10 cellular contexts compared by ENCODE assay signal in genomic region chr7:112453505-112454171, GRCh38. TPM values are rescaled to one million over a fixed set of nuclear protein-coding genes. Genes with fewer than 3 reads are reported as not detected.
DNase-seq lines count a peak whose midpoint lies in the region; ATAC-seq and TF ChIP-seq lines count a peak whose summit lies in the region.
"Had no signal": no experiment of that assay in that cellular context is flagged by ENCODE, and none has a peak within 500 bp of the region (broad histone marks: within the 10 kb centered on the region; RNA-seq: fewer than 3 reads in every experiment).

No MANE protein-coding gene starts in this region.

- intact Hi-C loops in CD8-positive, alpha-beta T cell (cut with DNase I, micrococcal nuclease): loop anchor here in 1 of 2 experiments (2.0 to 5.0 kb wide), 2 partner anchors 487 to 891 kb away; partner anchors contain the start of gene IMMP2L
- intact Hi-C loops in CD4-positive, alpha-beta memory T cell (cut with micrococcal nuclease): no loop called here

- H3K4me3 ChIP-seq in CD8-positive, alpha-beta T cell (ENCODE audit: low read depth, low read length): no peak overlapping the region
- H3K4me3 ChIP-seq in OCI-LY1 (ENCODE audit: low read depth, low read length, poor library complexity, severe bottlenecking): no peak overlapping the region
- H3K4me3 ChIP-seq in CD4-positive, alpha-beta memory T cell (ENCODE audit: low read length in 2 of 2): no peak overlapping the region

- no peak overlapping the region for H3K9ac ChIP-seq in OCI-LY1 (ENCODE audit: low read length)

- H3K9me2 ChIP-seq in OCI-LY1 (ENCODE audit: low read depth, low read length): no peaks in the 10 kb centered on the region

- POLR2A ChIA-PET in CD8-positive, alpha-beta T cell (lab: Charles Lee): no interaction called here
- POLR2A ChIA-PET in CD4-positive, alpha-beta memory T cell (lab: Charles Lee; ENCODE audit: partially characterized antibody): no interaction called here

- H3K4me3 Mint-ChIP-seq in CD8-positive, alpha-beta T cell: peak overlapping the region; percentile 27
- peak overlapping the region; percentile 58 for H3K4me3 Mint-ChIP-seq in endothelial cell (ENCODE audit: unreplicated experiment)
- peak overlapping the region; percentile 67 for H3K4me3 Mint-ChIP-seq in osteocyte (ENCODE audit: unreplicated experiment)
- H3K4me3 Mint-ChIP-seq in CD4-positive, alpha-beta memory T cell: no peak overlapping the region

- no peaks in the 10 kb centered on the region for H3K9me3 ChIP-seq in CD8-positive, alpha-beta T cell (ENCODE audit: low read length)
- H3K9me3 ChIP-seq in OCI-LY1 (ENCODE audit: low read length): no peaks in the 10 kb centered on the region
- no peaks in the 10 kb centered on the region for H3K9me3 ChIP-seq in CD4-positive, alpha-beta memory T cell (ENCODE audit: control insufficient read depth in 1 of 2, low read length in 2 of 2)

- H3K36me3 ChIP-seq in CD8-positive, alpha-beta T cell (ENCODE audit: insufficient read depth, low read length): peaks cover 23% of the 10 kb centered on the region
- H3K36me3 ChIP-seq in OCI-LY1 (ENCODE audit: insufficient read depth, low read length): peaks cover 33% of the 10 kb centered on the region
- peaks cover 20% of the 10 kb centered on the region for H3K36me3 ChIP-seq in CD4-positive, alpha-beta memory T cell (ENCODE audit: insufficient read depth, low read length)

- H3K4me1 Mint-ChIP-seq in CD8-positive, alpha-beta T cell (ENCODE audit: low read depth): peaks cover 44% of the 10 kb centered on the region
- H3K4me1 Mint-ChIP-seq in endothelial cell (ENCODE audit: unreplicated experiment) (peaks cover 24% of the 10 kb centered on the region), osteocyte (ENCODE audit: unreplicated experiment) (peaks cover 47% of the 10 kb centered on the region)
- H3K4me1 Mint-ChIP-seq in CD4-positive, alpha-beta memory T cell: peaks cover 25 to 45% (median 38%) of the 10 kb centered on the region in 4 donors

- no peak overlapping the region for H3K27ac ChIP-seq in CD8-positive, alpha-beta T cell (ENCODE audit: low read depth, low read length)
- H3K27ac ChIP-seq in OCI-LY1 (ENCODE audit: low read depth, low read length, poor library complexity, severe bottlenecking): no peak overlapping the region
- no peak overlapping the region for H3K27ac ChIP-seq in CD4-positive, alpha-beta memory T cell (ENCODE audit: low read depth, low read length)

- DNase-seq in CD8-positive, alpha-beta T cell: no peak
- DNase-seq in endothelial cell (ENCODE audit: low spot score): no peak
- DNase-seq in osteocyte (ENCODE audit: extremely low spot score, unreplicated experiment): no peak
- no peak for DNase-seq in CD4-positive, alpha-beta memory T cell
- DNase-seq in effector CD8-positive, alpha-beta T cell (lab: John Stamatoyannopoulos, UW): no peak
- DNase-seq: mesendoderm, NCI-H526 treated with DMSO at 0.1 percent for 48 hours had no signal

- H4K20me1 ChIP-seq in OCI-LY1 (ENCODE audit: insufficient read depth, low read length): peaks cover 7% of the 10 kb centered on the region; the same call in 1 of the 2 replicates

- peaks cover 39% of the 10 kb centered on the region for H3K36me3 Mint-ChIP-seq in CD8-positive, alpha-beta T cell
- H3K36me3 Mint-ChIP-seq in endothelial cell (ENCODE audit: low read depth, unreplicated experiment) (peaks cover 6% of the 10 kb centered on the region), osteocyte (ENCODE audit: unreplicated experiment) (peaks cover 20% of the 10 kb centered on the region)
- H3K36me3 Mint-ChIP-seq in CD4-positive, alpha-beta memory T cell: peaks cover 11 to 36% of the 10 kb centered on the region in 2 donors

- no peaks in the 10 kb centered on the region for H3F3A ChIP-seq in OCI-LY1 (ENCODE audit: insufficient read depth, low read length)

- no peak overlapping the region for H3K27ac Mint-ChIP-seq in CD8-positive, alpha-beta T cell
- H3K27ac Mint-ChIP-seq in endothelial cell (ENCODE audit: unreplicated experiment): peak overlapping the region; percentile 28
- H3K27ac Mint-ChIP-seq in osteocyte (ENCODE audit: unreplicated experiment): peak overlapping the region; percentile 68
- peak overlapping the region in 1 of 7 donors; percentile 2 for H3K27ac Mint-ChIP-seq in CD4-positive, alpha-beta memory T cell

- H3K9me3 Mint-ChIP-seq in CD8-positive, alpha-beta T cell: no peaks in the 10 kb centered on the region
- H3K9me3 Mint-ChIP-seq in endothelial cell (ENCODE audit: unreplicated experiment) (no peaks in the 10 kb centered on the region), osteocyte (ENCODE audit: unreplicated experiment) (no peaks in the 10 kb centered on the region)
- peaks cover 0 to 7% (median 0%) of the 10 kb centered on the region in 8 donors for H3K9me3 Mint-ChIP-seq in CD4-positive, alpha-beta memory T cell

- peaks cover 26% of the 10 kb centered on the region for H3K4me1 ChIP-seq in CD8-positive, alpha-beta T cell (ENCODE audit: insufficient read depth, low read length)
- H3K4me1 ChIP-seq in OCI-LY1 (ENCODE audit: insufficient read depth, low read length, severe bottlenecking): peaks cover 35% of the 10 kb centered on the region
- H3K4me1 ChIP-seq in CD4-positive, alpha-beta memory T cell (ENCODE audit: insufficient read depth, low read length): peaks cover 36% of the 10 kb centered on the region

- TF ChIP-seq CTCF in CD8-positive, alpha-beta T cell (IDR thresholded peaks at IDR 0.05): no peak
- TF ChIP-seq CTCF in OCI-LY1 (IDR thresholded peaks at IDR 0.05; ENCODE audit: low read length) (no peak), endothelial cell (IDR thresholded peaks at IDR 0.05; ENCODE audit: unreplicated experiment) (no peak), osteocyte (IDR thresholded peaks at IDR 0.05) (no peak)

- H3K27me3 Mint-ChIP-seq in CD8-positive, alpha-beta T cell (ENCODE audit: low read depth): no peaks in the 10 kb centered on the region
- H3K27me3 Mint-ChIP-seq in endothelial cell (ENCODE audit: unreplicated experiment) (peaks cover 11% of the 10 kb centered on the region), osteocyte (ENCODE audit: unreplicated experiment) (no peaks in the 10 kb centered on the region)
- no peaks in the 10 kb centered on the region for H3K27me3 Mint-ChIP-seq in CD4-positive, alpha-beta memory T cell

- peaks cover 49% of the 10 kb centered on the region for H3K79me2 ChIP-seq in OCI-LY1 (ENCODE audit: insufficient read depth, low read length)

- peak overlapping the region; percentile 66 for H3K4me2 ChIP-seq in OCI-LY1 (ENCODE audit: low read length)

- no peak for ATAC-seq in CD8-positive, alpha-beta T cell
- ATAC-seq in GM18861 (IDR thresholded peaks at IDR 0.05; ENCODE audit: unreplicated experiment) (no peak), GM19455 (IDR thresholded peaks at IDR 0.05; ENCODE audit: unreplicated experiment) (no peak)

- H3K27me3 ChIP-seq in CD8-positive, alpha-beta T cell (ENCODE audit: insufficient read depth, low read length): no peaks in the 10 kb centered on the region
- H3K27me3 ChIP-seq in OCI-LY1 (ENCODE audit: insufficient read depth, low read length): no peaks in the 10 kb centered on the region
- no peaks in the 10 kb centered on the region for H3K27me3 ChIP-seq in CD4-positive, alpha-beta memory T cell (ENCODE audit: insufficient read depth, low read length)

- CTCF ChIA-PET in CD8-positive, alpha-beta T cell (lab: Charles Lee): no interaction called here
- CTCF ChIA-PET in CD4-positive, alpha-beta memory T cell (lab: Charles Lee; ENCODE audit: partially characterized antibody): no interaction called here

- H2AFZ ChIP-seq in OCI-LY1 (ENCODE audit: low read length): no peak overlapping the region

RNA-seq across cellular contexts. Expression of gene IFRD1, which starts 3.4 kb away (rescaled TPM):
- total RNA-seq in CD8-positive, alpha-beta T cell: 100 to 1,000 TPM; 292 to 301 TPM
- total RNA-seq in endothelial cell (ENCODE audit: unreplicated experiment) (55.4 TPM), osteocyte (75.2 and 78.3 TPM in 2 replicates)
- total RNA-seq in CD4-positive, alpha-beta memory T cell: 10 to 100 TPM; 54.2 to 57.0 TPM
- polyA plus RNA-seq in CD4-positive, alpha-beta memory T cell: 10 to 100 TPM; 19.8 to 33.0 TPM

RNA-seq across cellular contexts. Expression of gene LSMEM1, which starts 27.2 kb away (rescaled TPM):
- total RNA-seq in CD8-positive, alpha-beta T cell: 1 to 10 TPM; 1.5 to 2.1 TPM
- total RNA-seq in endothelial cell (ENCODE audit: unreplicated experiment) (2.8 TPM), osteocyte (1.5 and 2.3 TPM in 2 replicates)
- total RNA-seq in CD4-positive, alpha-beta memory T cell: 1 to 10 TPM; 2.3 to 2.6 TPM
- under 1 TPM in 1 of 2 donors, not detected in 1; 0.28 TPM for polyA plus RNA-seq in CD4-positive, alpha-beta memory T cell

Comparison
In these comparisons a context has a peak if more than half of its experiments do, and no peak if none do; other contexts are left out.
1. H3K4me3 Mint-ChIP-seq: peak in CD8-positive, alpha-beta T cell (single experiment), endothelial cell (single experiment) and osteocyte (single experiment); none in CD4-positive, alpha-beta memory T cell (0 of 8).